Comparison of ENCODE assay signal across 13 cellular contexts in genomic region chr18:5196253-5197031, GRCh38. TPM values are rescaled to one million over a fixed set of nuclear protein-coding genes. Genes with fewer than 3 reads are reported as not detected.
DNase-seq lines count a peak whose midpoint lies in the region; ATAC-seq and TF ChIP-seq lines count a peak whose summit lies in the region.
"Had no signal": no experiment of that assay in that cellular context is flagged by ENCODE, and none has a peak within 500 bp of the region (broad histone marks: within the 10 kb centered on the region; RNA-seq: fewer than 3 reads in every experiment).

No MANE protein-coding gene starts in this region.

- H3F3A ChIP-seq in SK-N-SH (replicated peaks; ENCODE audit: insufficient read depth): no peaks in the 10 kb centered on the region

- H3K27me3 Mint-ChIP-seq in CD4-positive, alpha-beta T cell: peaks cover 74% of the 10 kb centered on the region

- TF ChIP-seq EP300 in SK-N-SH (IDR thresholded peaks at IDR 0.05; ENCODE audit: borderline replicate concordance in 1 of 2, low read depth in 1 of 2, low read length in 1 of 2): no peak

- DNase-seq in CD4-positive, alpha-beta T cell: no peak
- DNase-seq in G401 (ENCODE audit: low spot score) (peak; percentile 92), SK-N-SH (peak; percentile 22), iPS-NIHi11 (ENCODE audit: low spot score) (peak; percentile 68), NCI-H1105 treated with DMSO at 0.1 percent for 48 hours (lab: John Stamatoyannopoulos, UW) (no peak), 8988T (no peak), GOT3 (lab: John Stamatoyannopoulos, UW) (no peak)
- DNase-seq: colonic mucosa, gastrocnemius medialis had no signal

- POLR2A ChIA-PET in CD4-positive, alpha-beta T cell (lab: Charles Lee): interaction anchor here (0.9 kb wide), 1 partner anchor 99 kb away, joined by 5 read pairs; the partner anchor contains the start of gene ZBTB14
- POLR2A ChIA-PET in SK-N-SH (lab: Yijun Ruan, JAX): no interaction called here

- peaks cover 38% of the 10 kb centered on the region for H3K27me3 ChIP-seq in CD4-positive, alpha-beta T cell (ENCODE audit: control insufficient read depth, insufficient read depth, low read length)
- peaks cover 16% of the 10 kb centered on the region for H3K27me3 ChIP-seq in SK-N-SH (ENCODE audit: insufficient read depth)

- no peak overlapping the region for H3K27ac Mint-ChIP-seq in CD4-positive, alpha-beta T cell

- WGBS in SK-N-SH (ENCODE audit: low lambda C conversion rate): 9% methylated on average over 43 of the region's 50 CpGs

- no peaks in the 10 kb centered on the region for H3K79me2 ChIP-seq in SK-N-SH (ENCODE audit: insufficient read depth)

- H4K20me1 ChIP-seq in SK-N-SH (ENCODE audit: insufficient read depth): no peaks in the 10 kb centered on the region

- intact Hi-C loops in CD4-positive, alpha-beta T cell (cut with DNase I, micrococcal nuclease): no loop called here

- H3K9me2 ChIP-seq in SK-N-SH: no peaks in the 10 kb centered on the region

- no peak for TF ChIP-seq CTCF in CD4-positive, alpha-beta T cell (IDR thresholded peaks at IDR 0.05)
- TF ChIP-seq CTCF in SK-N-SH (IDR thresholded peaks at IDR 0.05): no peak

- CTCF ChIA-PET in CD4-positive, alpha-beta T cell (lab: Charles Lee): no interaction called here
- CTCF ChIA-PET in SK-N-SH (lab: Yijun Ruan, JAX): no interaction called here

- H3K4me3 ChIP-seq in SK-N-SH (ENCODE audit: low read depth in 2 of 2, low read length in 1 of 2): no peak overlapping the region
- H3K4me3 ChIP-seq: colonic mucosa, gastrocnemius medialis, skin epidermis had no signal

- no peaks in the 10 kb centered on the region; a peak in 1 of 4 replicates for H3K4me1 ChIP-seq in SK-N-SH (ENCODE audit: control insufficient read depth in 1 of 2, insufficient read depth in 2 of 2, low read depth in 1 of 2, low read length in 1 of 2)
- H3K4me1 ChIP-seq: Caco-2, colonic mucosa, gastrocnemius medialis had no signal

- no peaks in the 10 kb centered on the region for H3K9me3 Mint-ChIP-seq in CD4-positive, alpha-beta T cell

- no peak overlapping the region for H2AFZ ChIP-seq in SK-N-SH (ENCODE audit: low read depth)

- no peak for TF ChIP-seq RAD21 in SK-N-SH (IDR thresholded peaks at IDR 0.05; ENCODE audit: low read length)

- H3K4me1 Mint-ChIP-seq in CD4-positive, alpha-beta T cell (ENCODE audit: low read depth): peaks cover 13% of the 10 kb centered on the region

- no peaks in the 10 kb centered on the region for H3K36me3 ChIP-seq in SK-N-SH (replicated peaks in 1 of 2; ENCODE audit: control insufficient read depth in 1 of 2, insufficient read depth in 2 of 2, low read length in 1 of 2)
- H3K36me3 ChIP-seq: colonic mucosa, gastrocnemius medialis had no signal

- ATAC-seq in CD4-positive, alpha-beta T cell (ENCODE audit: poor library complexity): peak; percentile 34
- ATAC-seq in GM21515 (IDR thresholded peaks at IDR 0.05; ENCODE audit: unreplicated experiment): no peak
- ATAC-seq: gastrocnemius medialis had no signal

- H3K4me3 Mint-ChIP-seq in CD4-positive, alpha-beta T cell: peak overlapping the region; percentile 26

- H3K4me2 ChIP-seq in SK-N-SH: no peak overlapping the region

- H3K9ac ChIP-seq in SK-N-SH: no peak overlapping the region

- in situ Hi-C loops in G401 (cut with HindIII; ENCODE audit: low sequenced_read_pairs): no loop called here

- H3K9me3 ChIP-seq in CD4-positive, alpha-beta T cell (ENCODE audit: control insufficient read depth, low read length): no peaks in the 10 kb centered on the region
- no peaks in the 10 kb centered on the region for H3K9me3 ChIP-seq in SK-N-SH
- H3K9me3 ChIP-seq: Caco-2, colonic mucosa, gastrocnemius medialis had no signal

- H3K27ac ChIP-seq in CD4-positive, alpha-beta T cell (ENCODE audit: low read depth, low read length): no peak overlapping the region
- H3K27ac ChIP-seq in SK-N-SH (ENCODE audit: low read depth in 2 of 2, low read length in 1 of 2): no peak overlapping the region
- H3K27ac ChIP-seq: colonic mucosa, gastrocnemius medialis, skin epidermis had no signal

- H3K36me3 Mint-ChIP-seq in CD4-positive, alpha-beta T cell (ENCODE audit: low read depth): no peaks in the 10 kb centered on the region

TF ChIP-seq in SK-N-SH, 30 proteins besides CTCF, POLR2A, EP300 and RAD21:
- TF ChIP-seq POLR2AphosphoS5 (IDR thresholded peaks at IDR 0.05; ENCODE audit: low read depth, low read length): no peak
- no peak for TF ChIP-seq MXI1 (IDR thresholded peaks at IDR 0.05; ENCODE audit: low read depth, low read length)
- TF ChIP-seq RXRA (IDR thresholded peaks at IDR 0.05; ENCODE audit: borderline replicate concordance, low read depth): no peak
- TF ChIP-seq GATA2 (CRISPR knock-in tag; IDR thresholded peaks at IDR 0.05): no peak
- TF ChIP-seq ZBTB33 (IDR thresholded peaks at IDR 0.05; ENCODE audit: borderline replicate concordance, low read depth): no peak
- TF ChIP-seq FOSL2 (IDR thresholded peaks at IDR 0.05; ENCODE audit: borderline replicate concordance, low read depth): no peak
- TF ChIP-seq REST (IDR thresholded peaks at IDR 0.05; ENCODE audit: low read depth, low read length): no peak
- TF ChIP-seq MEF2A (IDR thresholded peaks at IDR 0.05; ENCODE audit: borderline replicate concordance, low read depth): no peak
- no peak for TF ChIP-seq USF1 (IDR thresholded peaks at IDR 0.05; ENCODE audit: borderline replicate concordance, low read depth)
TF ChIP-seq in SK-N-SH: peak in this region for 0.

RNA-seq across cellular contexts. Expression of gene AKAIN1, which starts 0.6 kb away (rescaled TPM):
- not detected for total RNA-seq in CD4-positive, alpha-beta T cell
- not detected in 2 replicates for total RNA-seq in G401 (2014; rRNA removed; shearing (Covaris generic))
- polyA plus RNA-seq in SK-N-SH (2012; rRNA removed): not detected in 2 replicates
- polyA plus RNA-seq in SK-N-SH (2012; cell fraction: cytosol; rRNA removed): not detected in 2 replicates
- not detected in 2 replicates for polyA plus RNA-seq in SK-N-SH (2012; cell fraction: nucleus; rRNA removed)
- total RNA-seq: Caco-2, colonic mucosa, gastrocnemius medialis, M059J had no signal

Comparison
In these comparisons a context has a peak if more than half of its experiments do, and no peak if none do; other contexts are left out.
1. DNase-seq: peak in G401 (single experiment), SK-N-SH (single experiment) and iPS-NIHi11 (single experiment); none in CD4-positive, alpha-beta T cell (0 of 10), NCI-H1105 treated with DMSO at 0.1 percent for 48 hours (single experiment), 8988T (single experiment) and GOT3 (single experiment).